Comparison of ENCODE assay signal across 20 cellular contexts in genomic region chr20:7855545-7855944, GRCh38.
DNase-seq lines count a peak whose midpoint lies in the region; FAIRE-seq and TF ChIP-seq lines count a peak whose summit lies in the region.
"Had no signal": no experiment of that assay in that cellular context is flagged by ENCODE, and none has a peak within 500 bp of the region (broad histone marks: within the 10 kb centered on the region; RNA-seq: fewer than 3 reads in every experiment).

No MANE protein-coding gene starts in this region.

- no peaks in the 10 kb centered on the region for H3K36me3 Mint-ChIP-seq in Calu3 (ENCODE audit: insufficient read depth, unreplicated experiment)

- DNase-seq in Calu3, result peak; percentile 5
- DNase-seq in GM23248, result peak; percentile 8
- DNase-seq in RWPE1 (ENCODE audit: low spot score), result peak; percentile 11
- no peak for DNase-seq in keratinocyte (ENCODE audit: low read depth, low spot score)
- DNase-seq in hippocampal formation (lab: John Stamatoyannopoulos, UW), result no peak
- no peak for DNase-seq in NCI-H526 treated with DMSO at 0.1 percent for 48 hours (lab: John Stamatoyannopoulos, UW)
- no peak for DNase-seq in KBM-7
- DNase-seq: ACHN; CD4-positive, alpha-beta T cell; DND-41; GOT3; MG63; NCI-H1105; NCI-H187 treated with DMSO at 0.1 percent for 48 hours; NCI-H510A treated with DMSO at 0.1 percent for 48 hours; Peyer's patch; SW 1271 had no signal

- no peak overlapping the region for H2AFZ ChIP-seq in GM23248
- H2AFZ ChIP-seq in keratinocyte (ENCODE audit: control insufficient read depth, low read length), result no peak overlapping the region

- no peak for TF ChIP-seq CTCF in Calu3 (IDR thresholded peaks at IDR 0.05; ENCODE audit: unreplicated experiment)
- TF ChIP-seq CTCF in RWPE1 (conservative IDR thresholded peaks at IDR 0.05; ENCODE audit: low read depth), result no peak
- no peak for TF ChIP-seq CTCF in keratinocyte (optimal IDR thresholded peaks at IDR 0.05 in 1 of 3, IDR thresholded peaks at IDR 0.05 in 1 of 3, conservative IDR thresholded peaks at IDR 0.05 in 1 of 3; ENCODE audit: extremely low read depth in 1 of 3, insufficient read depth in 2 of 3, low read length in 3 of 3)

- H3K27ac ChIP-seq in GM23248 (no peak overlapping the region), RWPE1 (no peak overlapping the region), keratinocyte (ENCODE audit: control insufficient read depth, insufficient read depth, low read length) (no peak overlapping the region)
- H3K27ac ChIP-seq: KMS-11, Peyer's patch had no signal

- H3F3A ChIP-seq in GM23248 (ENCODE audit: insufficient read depth), result peaks cover 19% of the 10 kb centered on the region

- POLR2A ChIA-PET in RWPE1 (lab: Yijun Ruan, JAX; ENCODE audit: low non-redundant PET), result no interaction called here

- CTCF ChIA-PET in Calu3 (lab: Charles Lee), result no interaction called here
- CTCF ChIA-PET in RWPE1 (lab: Yijun Ruan, JAX), result interaction anchor here (0.5 to 0.6 kb wide), 3 partner anchors 499 to 1086 kb away, joined by 3 to 4 read pairs (median 3); no protein-coding TSS in a partner anchor

- BruUV-seq in Calu3 (replicated peaks; lab: Mats Ljungman, UMichigan), result no TSS peak

- dilution Hi-C loops in keratinocyte (cut with MboI; ENCODE audit: extremely low pct_ligation_motif_present, low sequenced_read_pairs), result no loop called here

- in situ Hi-C loops in GM23248 (cut with MboI) (loop anchor here (25.0 kb wide), 1 partner anchor 1018 kb away; no protein-coding TSS in a partner anchor), KBM-7 (cut with MboI; ENCODE audit: low pct_unique_long_range_greater_than_20kb, low sequenced_read_pairs) (no loop called here)

- H3K9me3 Mint-ChIP-seq in Calu3 (ENCODE audit: low read depth, unreplicated experiment), result no peaks in the 10 kb centered on the region
- H3K9me3 Mint-ChIP-seq: CD4-positive, alpha-beta T cell had no signal

- H3K9ac ChIP-seq in GM23248, result no peak overlapping the region
- H3K9ac ChIP-seq in keratinocyte (ENCODE audit: control insufficient read depth, extremely low read depth, insufficient read depth, low read length), result no peak overlapping the region
- H3K9ac ChIP-seq: KMS-11 had no signal

- H3K4me2 ChIP-seq in GM23248 (ENCODE audit: unreplicated experiment) (no peak overlapping the region), keratinocyte (ENCODE audit: control insufficient read depth, extremely low read depth, insufficient read depth, low read depth, low read length) (no peak overlapping the region)
- H3K4me2 ChIP-seq: KMS-11 had no signal

- peaks cover 36% of the 10 kb centered on the region for H3K4me1 ChIP-seq in GM23248 (ENCODE audit: insufficient read depth)
- peaks cover 40% of the 10 kb centered on the region for H3K4me1 ChIP-seq in keratinocyte (ENCODE audit: control insufficient read depth, extremely low read depth, insufficient read depth, low read length)
- H3K4me1 ChIP-seq: Peyer's patch had no signal

- intact Hi-C loops in Calu3 (cut with micrococcal nuclease; ENCODE audit: unreplicated experiment), result loop anchor here (5.0 to 10.0 kb wide), 5 partner anchors 141 to 1713 kb away; no protein-coding TSS in a partner anchor

- no peak overlapping the region for H3K27ac Mint-ChIP-seq in Calu3 (ENCODE audit: unreplicated experiment)
- H3K27ac Mint-ChIP-seq: B cell; CD4-positive, alpha-beta T cell had no signal

- H3K27me3 ChIP-seq in GM23248 (replicated peaks; ENCODE audit: insufficient read depth) (no peaks in the 10 kb centered on the region), keratinocyte (ENCODE audit: control insufficient read depth, extremely low read depth, insufficient read depth, low read length) (no peaks in the 10 kb centered on the region)
- H3K27me3 ChIP-seq: MG63, Peyer's patch had no signal

- no peaks in the 10 kb centered on the region for H3K79me2 ChIP-seq in GM23248 (ENCODE audit: insufficient read depth)
- no peaks in the 10 kb centered on the region for H3K79me2 ChIP-seq in keratinocyte (ENCODE audit: control insufficient read depth, insufficient read depth, low read length)

- H3K9me2 ChIP-seq in GM23248 (ENCODE audit: insufficient read depth), result no peaks in the 10 kb centered on the region

- H3K9me1 ChIP-seq in keratinocyte (ENCODE audit: control insufficient read depth, extremely low read depth, insufficient read depth, low read length), result no peaks in the 10 kb centered on the region

- H3K4me3 Mint-ChIP-seq in Calu3 (ENCODE audit: low read depth, unreplicated experiment), result no peak overlapping the region
- H3K4me3 Mint-ChIP-seq: B cell; CD4-positive, alpha-beta T cell had no signal

- H3K27me3 Mint-ChIP-seq in Calu3 (ENCODE audit: unreplicated experiment), result no peaks in the 10 kb centered on the region
- H3K27me3 Mint-ChIP-seq: B cell had no signal

- FAIRE-seq in keratinocyte (lab: Jason Lieb, UNC), result peak; percentile 23
- FAIRE-seq: D721Med had no signal

- peaks cover 16% of the 10 kb centered on the region for H3K4me1 Mint-ChIP-seq in Calu3 (ENCODE audit: low read depth, unreplicated experiment)
- H3K4me1 Mint-ChIP-seq: B cell had no signal

- WGBS in GM23248 (ENCODE audit: low coverage in 1 of 2, low lambda C conversion rate in 2 of 2, missing lambda C conversion rate in 2 of 2), 2 experiments, result 97 to 100% methylated on average over 1 of the region's 1 CpG

- H3K36me3 ChIP-seq in GM23248 (ENCODE audit: low read depth), result no peaks in the 10 kb centered on the region
- no peaks in the 10 kb centered on the region for H3K36me3 ChIP-seq in keratinocyte (ENCODE audit: control insufficient read depth in 2 of 2, extremely low read depth in 1 of 2, insufficient read depth in 2 of 2, low read length in 2 of 2)
- H3K36me3 ChIP-seq: MG63, Peyer's patch had no signal

- no peaks in the 10 kb centered on the region for H4K20me1 ChIP-seq in GM23248 (ENCODE audit: insufficient read depth)
- H4K20me1 ChIP-seq in keratinocyte (ENCODE audit: control insufficient read depth, extremely low read depth, insufficient read depth, low read length), result no peaks in the 10 kb centered on the region

- H3K4me3 ChIP-seq in GM23248 (no peak overlapping the region), keratinocyte (ENCODE audit: control insufficient read depth in 2 of 3, extremely low read depth in 1 of 3, insufficient read depth in 2 of 3, low read depth in 1 of 3, low read length in 3 of 3) (no peak overlapping the region)
- H3K4me3 ChIP-seq: MG63, Peyer's patch had no signal

- H3K9me3 ChIP-seq in GM23248 (ENCODE audit: low read depth) (no peaks in the 10 kb centered on the region), keratinocyte (ENCODE audit: control insufficient read depth, low read depth, low read length) (no peaks in the 10 kb centered on the region)
- H3K9me3 ChIP-seq: Peyer's patch had no signal

Comparison
In these comparisons a context has a peak if more than half of its experiments do, and no peak if none do; other contexts are left out.
1. DNase-seq: peak in Calu3 (single experiment), GM23248 (single experiment) and RWPE1 (single experiment); none in keratinocyte (single experiment), hippocampal formation (0 of 2), NCI-H526 treated with DMSO at 0.1 percent for 48 hours (single experiment) and KBM-7 (single experiment).